Comparison of ENCODE assay signal across 9 cellular contexts in genomic region chr1:24022611-24023359, GRCh38. TPM values are rescaled to one million over a fixed set of nuclear protein-coding genes. Genes with fewer than 3 reads are reported as not detected.
DNase-seq lines count a peak whose midpoint lies in the region; ATAC-seq and TF ChIP-seq lines count a peak whose summit lies in the region.
"Had no signal": no experiment of that assay in that cellular context is flagged by ENCODE, and none has a peak within 500 bp of the region (broad histone marks: within the 10 kb centered on the region; RNA-seq: fewer than 3 reads in every experiment).

No MANE protein-coding gene starts in this region.

- H3K9me3 Mint-ChIP-seq in Caco-2 (ENCODE audit: unreplicated experiment): no peaks in the 10 kb centered on the region
- no peaks in the 10 kb centered on the region for H3K9me3 Mint-ChIP-seq in osteocyte (ENCODE audit: unreplicated experiment)
- H3K9me3 Mint-ChIP-seq: natural killer cell treated with Interleukin-12 subunit alpha and Interleukin-12 subunit beta and Interleukin-15 and Interleukin-18, amount 100 ng/mL, for 72 hours had no signal

- H3K27ac Mint-ChIP-seq in Caco-2 (ENCODE audit: unreplicated experiment) (peak overlapping the region; percentile 58), osteocyte (ENCODE audit: unreplicated experiment) (peak overlapping the region; percentile 99)
- H3K27ac Mint-ChIP-seq: natural killer cell treated with Interleukin-12 subunit alpha and Interleukin-12 subunit beta and Interleukin-15 and Interleukin-18, amount 100 ng/mL, for 72 hours had no signal

- TSS peak; percentile 39 for BruUV-seq in Caco-2 (replicated peaks; lab: Mats Ljungman, UMichigan)

- H3K4me1 ChIP-seq in Caco-2 (peaks cover 55% of the 10 kb centered on the region), Peyer's patch (peaks cover 0 to 46% (median 0%) of the 10 kb centered on the region in 4 donors)

- peak; percentile 51 to 80 for DNase-seq in Caco-2
- DNase-seq in Peyer's patch: peak in 2 of 3 donors; percentile 64 to 75
- DNase-seq in epithelial cell of proximal tubule (ENCODE audit: low read depth): peak; percentile 82
- DNase-seq in osteocyte (ENCODE audit: extremely low spot score, unreplicated experiment): no peak
- DNase-seq in GM19238 (ENCODE audit: insufficient read length, low spot score): no peak
- no peak for DNase-seq in NCI-H748 (lab: John Stamatoyannopoulos, UW; ENCODE audit: unreplicated experiment)
- no peak for DNase-seq in NCI-H774 (lab: John Stamatoyannopoulos, UW)

- no peaks in the 10 kb centered on the region for H3K9me3 ChIP-seq in Caco-2
- H3K9me3 ChIP-seq in Peyer's patch: no peaks in the 10 kb centered on the region

- peak in 1 of 2 donors; percentile 42 for TF ChIP-seq POLR2A in Peyer's patch (IDR thresholded peaks at IDR 0.05)

- no peak overlapping the region for H3K4me3 ChIP-seq in Caco-2 (ENCODE audit: low read depth, low read length)
- H3K4me3 ChIP-seq in Peyer's patch: no peak overlapping the region
- H3K4me3 ChIP-seq in epithelial cell of proximal tubule (ENCODE audit: low read depth, low read length): no peak overlapping the region

- H3K4me3 Mint-ChIP-seq in Caco-2 (ENCODE audit: unreplicated experiment) (peak overlapping the region; percentile 5), osteocyte (ENCODE audit: unreplicated experiment) (no peak overlapping the region)
- H3K4me3 Mint-ChIP-seq: natural killer cell treated with Interleukin-12 subunit alpha and Interleukin-12 subunit beta and Interleukin-15 and Interleukin-18, amount 100 ng/mL, for 72 hours had no signal

- H3K4me1 Mint-ChIP-seq in Caco-2 (ENCODE audit: low read depth, unreplicated experiment) (peaks cover 18% of the 10 kb centered on the region), osteocyte (ENCODE audit: unreplicated experiment) (peaks cover 51% of the 10 kb centered on the region)

- peak overlapping the region in 2 of 4 donors; percentile 80 to 93 for H3K27ac ChIP-seq in Peyer's patch

- no peaks in the 10 kb centered on the region for H3K27me3 ChIP-seq in Caco-2 (replicated peaks; ENCODE audit: control insufficient read depth, insufficient read depth, low read length)
- no peaks in the 10 kb centered on the region for H3K27me3 ChIP-seq in Peyer's patch

- TF ChIP-seq CTCF in Caco-2 (IDR thresholded peaks at IDR 0.05; ENCODE audit: insufficient read depth in 1 of 2, low read depth in 1 of 2, low read length in 1 of 2, severe bottlenecking in 1 of 2, unreplicated experiment in 1 of 2) (no peak), Peyer's patch (IDR thresholded peaks at IDR 0.05) (no peak), epithelial cell of proximal tubule (conservative IDR thresholded peaks at IDR 0.05; ENCODE audit: low read depth, low read length) (no peak), osteocyte (IDR thresholded peaks at IDR 0.05) (no peak)

- POLR2A ChIA-PET in Caco-2 (lab: Charles Lee): no interaction called here

- CTCF ChIA-PET in Caco-2 (lab: Charles Lee): interaction anchor here (1.5 kb wide), 1 partner anchor 14 kb away, joined by 5 read pairs; no protein-coding TSS in a partner anchor

- no peak for ATAC-seq in GM18868 (IDR thresholded peaks at IDR 0.05; ENCODE audit: unreplicated experiment)

- H3K36me3 ChIP-seq in Caco-2 (ENCODE audit: control insufficient read depth, insufficient read depth, low read length) (no peaks in the 10 kb centered on the region), Peyer's patch (no peaks in the 10 kb centered on the region)

- H3K27me3 Mint-ChIP-seq in Caco-2 (ENCODE audit: insufficient read depth, unreplicated experiment): no peaks in the 10 kb centered on the region
- no peaks in the 10 kb centered on the region for H3K27me3 Mint-ChIP-seq in osteocyte (ENCODE audit: unreplicated experiment)

- H3K36me3 Mint-ChIP-seq in Caco-2 (ENCODE audit: insufficient read depth, unreplicated experiment) (no peaks in the 10 kb centered on the region), osteocyte (ENCODE audit: unreplicated experiment) (no peaks in the 10 kb centered on the region)
- H3K36me3 Mint-ChIP-seq: natural killer cell treated with Interleukin-12 subunit alpha and Interleukin-12 subunit beta and Interleukin-15 and Interleukin-18, amount 100 ng/mL, for 72 hours had no signal

- intact Hi-C loops in Caco-2 (cut with micrococcal nuclease; ENCODE audit: unreplicated experiment): loop anchor here (10.0 kb wide), 1 partner anchor 218 kb away; the partner anchor contains the start of gene GALE

RNA-seq across cellular contexts. Expression of gene SRSF10, which starts 42.7 kb away (rescaled TPM):
- total RNA-seq in Caco-2 (2022) (128 and 133 TPM in 2 replicates), Peyer's patch (100 to 1,000 TPM in 3 of 4 donors, 10 to 100 TPM in 1; 86.3 to 224 (median 112) TPM), epithelial cell of proximal tubule (97.3 and 100 TPM in 2 replicates), osteocyte (87.0 and 93.3 TPM in 2 replicates)

Comparison
In these comparisons a context has a peak if more than half of its experiments do, and no peak if none do; other contexts are left out.
1. DNase-seq: peak in Caco-2 (2 of 2), Peyer's patch (2 of 3) and epithelial cell of proximal tubule (single experiment); none in osteocyte (single experiment), GM19238 (single experiment), NCI-H748 (single experiment) and NCI-H774 (single experiment).